In genomic region chr4:95963456-95963855, GRCh38 we compare ENCODE assay signal across 15 cellular contexts.
DNase-seq lines count a peak whose midpoint lies in the region; ATAC-seq and TF ChIP-seq lines count a peak whose summit lies in the region.
"Had no signal": no experiment of that assay in that cellular context is flagged by ENCODE, and none has a peak within 500 bp of the region (broad histone marks: within the 10 kb centered on the region; RNA-seq: fewer than 3 reads in every experiment).

No MANE protein-coding gene starts in this region.

- no peaks in the 10 kb centered on the region for H3K79me2 ChIP-seq in GM23338 (replicated peaks; ENCODE audit: insufficient read depth)

- H3K27me3 ChIP-seq in GM23338 (ENCODE audit: insufficient read depth), result no peaks in the 10 kb centered on the region
- H3K27me3 ChIP-seq in RWPE2 (ENCODE audit: insufficient read depth, poor library complexity, severe bottlenecking), result no peaks in the 10 kb centered on the region
- no peaks in the 10 kb centered on the region for H3K27me3 ChIP-seq in foreskin keratinocyte
- H3K27me3 ChIP-seq in Peyer's patch, result no peaks in the 10 kb centered on the region
- H3K27me3 ChIP-seq: BLaER1 treated with 17β-estradiol and CSF1 and Interleukin-3, amounts not matched to agents 10 nM and 100 nM had no signal

- no peaks in the 10 kb centered on the region for H3K4me1 Mint-ChIP-seq in GM23338
- peaks cover 4% of the 10 kb centered on the region for H3K4me1 Mint-ChIP-seq in mesothelial cell of epicardium
- H3K4me1 Mint-ChIP-seq: B cell, H9 had no signal

- H3K27me3 Mint-ChIP-seq in GM23338 (ENCODE audit: insufficient read depth, low read depth, poor library complexity) (no peaks in the 10 kb centered on the region), mesothelial cell of epicardium (ENCODE audit: low read depth) (no peaks in the 10 kb centered on the region)
- H3K27me3 Mint-ChIP-seq: B cell had no signal

- no peaks in the 10 kb centered on the region for H4K20me1 ChIP-seq in GM23338 (replicated peaks; ENCODE audit: insufficient read depth)
- H4K20me1 ChIP-seq: BLaER1 treated with 17β-estradiol and CSF1 and Interleukin-3, amounts not matched to agents 10 nM and 100 nM had no signal

- no peaks in the 10 kb centered on the region for H3K9me3 ChIP-seq in RWPE2 (ENCODE audit: severe bottlenecking)
- no peaks in the 10 kb centered on the region for H3K9me3 ChIP-seq in Peyer's patch
- H3K9me3 ChIP-seq: BLaER1 treated with 17β-estradiol and CSF1 and Interleukin-3, amounts not matched to agents 10 nM and 100 nM had no signal

- H3K4me3 ChIP-seq in GM23338 (no peak overlapping the region), RWPE2 (ENCODE audit: severe bottlenecking) (no peak overlapping the region), Peyer's patch (no peak overlapping the region)
- H3K4me3 ChIP-seq: BLaER1 treated with 17β-estradiol and CSF1 and Interleukin-3, amounts not matched to agents 10 nM and 100 nM had no signal

- H3F3A ChIP-seq in GM23338 (replicated peaks; ENCODE audit: low read depth), result no peaks in the 10 kb centered on the region

- H3K36me3 ChIP-seq in GM23338 (ENCODE audit: insufficient read depth), result 0 out of 2 replicates have a peak, but pooled peaks cover under 1% of the 10 kb centered on the region
- no peaks in the 10 kb centered on the region for H3K36me3 ChIP-seq in RWPE2 (ENCODE audit: low read depth)
- H3K36me3 ChIP-seq in Peyer's patch, result no peaks in the 10 kb centered on the region
- H3K36me3 ChIP-seq: BLaER1 treated with 17β-estradiol and CSF1 and Interleukin-3, amounts not matched to agents 10 nM and 100 nM had no signal

- H3K36me3 Mint-ChIP-seq in GM23338 (ENCODE audit: low read depth) (no peaks in the 10 kb centered on the region), mesothelial cell of epicardium (no peaks in the 10 kb centered on the region)
- H3K36me3 Mint-ChIP-seq: CD8-positive, alpha-beta T cell had no signal

- TF ChIP-seq POLR2A in Peyer's patch (IDR thresholded peaks at IDR 0.05), result no peak

- peaks cover 11% of the 10 kb centered on the region; the same call in 1 of the 2 replicates for H3K9me2 ChIP-seq in GM23338 (ENCODE audit: insufficient read depth)

- DNase-seq in GM23338 (ENCODE audit: low spot score) (peak; percentile 1), HT1080 (ENCODE audit: low read depth) (peak; percentile 11), RWPE2 (ENCODE audit: low spot score) (no peak), foreskin keratinocyte (peak; percentile 54 to 80), nucleus accumbens (lab: John Stamatoyannopoulos, UW) (no peak), Peyer's patch (no peak), mesothelial cell of epicardium (ENCODE audit: low spot score in 2 of 2, unreplicated experiment in 2 of 2) (no peak), SIG-M5 treated with dmso at 0.1 percent for 504 hours (lab: John Stamatoyannopoulos, UW; ENCODE audit: unreplicated experiment) (no peak)
- DNase-seq: Calu3; CD8-positive, alpha-beta T cell; DMS79 treated with DMSO at 0.1 percent for 48 hours; GF-D8; H9 had no signal

- H3K4me2 ChIP-seq in GM23338, result no peak overlapping the region
- H3K4me2 ChIP-seq: BLaER1 treated with 17β-estradiol and CSF1 and Interleukin-3, amounts not matched to agents 10 nM and 100 nM had no signal

- TF ChIP-seq CTCF in GM23338 (conservative IDR thresholded peaks at IDR 0.05; ENCODE audit: low read depth in 2 of 2) (no peak), RWPE2 (IDR thresholded peaks at IDR 0.05; ENCODE audit: poor library complexity, severe bottlenecking) (no peak), foreskin keratinocyte (conservative IDR thresholded peaks at IDR 0.05) (no peak), Peyer's patch (IDR thresholded peaks at IDR 0.05) (no peak), mesothelial cell of epicardium (IDR thresholded peaks at IDR 0.05; ENCODE audit: unreplicated experiment) (no peak)

- no peak overlapping the region for H3K27ac ChIP-seq in GM23338 (ENCODE audit: low read depth)
- no peak overlapping the region for H3K27ac ChIP-seq in RWPE2 (ENCODE audit: poor library complexity, severe bottlenecking)
- no peak overlapping the region for H3K27ac ChIP-seq in foreskin keratinocyte
- no peak overlapping the region for H3K27ac ChIP-seq in Peyer's patch
- H3K27ac ChIP-seq: BLaER1 treated with 17β-estradiol and CSF1 and Interleukin-3, amounts not matched to agents 10 nM and 100 nM had no signal

- H3K4me3 Mint-ChIP-seq in GM23338 (no peak overlapping the region), mesothelial cell of epicardium (no peak overlapping the region)
- H3K4me3 Mint-ChIP-seq: B cell; CD8-positive, alpha-beta T cell; H9 had no signal

- H2AFZ ChIP-seq in GM23338, result no peak overlapping the region

- no peak overlapping the region for H3K27ac Mint-ChIP-seq in GM23338
- no peak overlapping the region for H3K27ac Mint-ChIP-seq in mesothelial cell of epicardium
- H3K27ac Mint-ChIP-seq: B cell; CD8-positive, alpha-beta T cell; H9 had no signal

- ATAC-seq in GM23338 (no peak), RWPE2 (ENCODE audit: low read depth) (peak; percentile 57), foreskin keratinocyte (peak; percentile 98)
- ATAC-seq: CD8-positive, alpha-beta T cell had no signal

- H3K9me3 Mint-ChIP-seq in GM23338, result peaks cover 8% of the 10 kb centered on the region
- H3K9me3 Mint-ChIP-seq in mesothelial cell of epicardium, result peaks cover 19% of the 10 kb centered on the region
- H3K9me3 Mint-ChIP-seq: CD8-positive, alpha-beta T cell had no signal

- no peaks in the 10 kb centered on the region for H3K4me1 ChIP-seq in GM23338 (ENCODE audit: insufficient read depth)
- peaks cover 3% of the 10 kb centered on the region for H3K4me1 ChIP-seq in RWPE2 (ENCODE audit: insufficient read depth, poor library complexity, severe bottlenecking)
- H3K4me1 ChIP-seq in foreskin keratinocyte, result peaks cover 15% of the 10 kb centered on the region
- no peaks in the 10 kb centered on the region for H3K4me1 ChIP-seq in Peyer's patch
- H3K4me1 ChIP-seq: BLaER1 treated with 17β-estradiol and CSF1 and Interleukin-3, amounts not matched to agents 10 nM and 100 nM had no signal

TF ChIP-seq in GM23338, 12 proteins besides CTCF, POLR2A, EP300 and RAD21 (continues in another document):
- TF ChIP-seq CREB1 (CRISPR knock-in tag; IDR thresholded peaks at IDR 0.05; ENCODE audit: low read depth), result no peak
- no peak for TF ChIP-seq EZH2phosphoT487 (IDR thresholded peaks at IDR 0.05; ENCODE audit: unreplicated experiment)
- TF ChIP-seq ZNF462 (CRISPR knock-in tag; IDR thresholded peaks at IDR 0.05), result no peak

Comparison
In these comparisons a context has a peak if more than half of its experiments do, and no peak if none do; other contexts are left out.
1. DNase-seq: peak in GM23338 (single experiment), HT1080 (single experiment) and foreskin keratinocyte (2 of 2); none in RWPE2 (single experiment), nucleus accumbens (0 of 56), Peyer's patch (0 of 3), mesothelial cell of epicardium (0 of 2) and SIG-M5 treated with dmso at 0.1 percent for 504 hours (single experiment).